Comparison of ENCODE assay signal across 8 cellular contexts in the genomic region with DNA sequence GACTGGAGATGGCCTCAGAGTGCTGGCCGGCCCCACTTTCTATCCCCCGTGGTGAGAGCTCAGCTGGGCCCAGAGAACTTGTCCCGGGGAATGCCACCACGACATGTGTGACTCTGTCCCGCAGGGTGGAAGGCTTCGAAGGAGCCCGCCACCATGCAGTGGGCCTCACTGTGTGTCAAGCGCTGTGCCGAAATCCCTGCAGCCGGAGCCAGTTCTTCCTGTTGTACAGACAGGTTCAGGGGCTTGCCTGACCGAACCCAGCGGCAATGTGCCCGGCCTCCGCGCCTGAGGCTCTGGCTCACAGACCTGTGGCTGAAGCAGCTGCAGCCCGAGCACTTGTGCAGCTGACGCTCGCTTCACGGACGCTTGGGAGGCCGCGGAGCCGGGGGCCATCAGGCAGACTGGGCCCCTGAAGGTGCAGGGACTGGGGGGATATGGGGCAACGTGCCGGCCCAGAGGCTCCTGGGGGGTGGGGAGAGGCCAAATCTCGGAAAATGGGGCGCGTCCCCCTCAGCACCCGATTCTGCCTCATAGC.
DNase-seq lines count a peak whose midpoint lies in the region; TF ChIP-seq lines count a peak whose summit lies in the region.

No MANE protein-coding gene starts in this region.

- H3K27me3 ChIP-seq in NT2/D1 (ENCODE audit: insufficient read depth, insufficient read length) (peaks cover 12% of the 10 kb centered on the region), iPS-20b (ENCODE audit: insufficient read depth, low read length) (peaks cover 19% of the 10 kb centered on the region)

- peak; percentile 20 for DNase-seq in NCI-H1092 treated with DMSO at 0.1 percent for 48 hours (lab: John Stamatoyannopoulos, UW)
- DNase-seq in NCI-H1092 (lab: John Stamatoyannopoulos, UW), result no peak
- no peak for DNase-seq in NT2/D1 (ENCODE audit: low read depth, low spot score)
- DNase-seq in astrocyte of the cerebellum (ENCODE audit: low read depth), result no peak
- DNase-seq in midbrain (lab: John Stamatoyannopoulos, UW), result no peak
- DNase-seq in cortex of kidney (lab: John Stamatoyannopoulos, UW), result no peak

- in situ Hi-C loops in astrocyte of the cerebellum (cut with HindIII; ENCODE audit: low sequenced_read_pairs), result no loop called here

- H3K9ac ChIP-seq in NT2/D1 (ENCODE audit: insufficient read length, low read depth), result peak overlapping the region; percentile 83
- H3K9ac ChIP-seq in iPS-20b (ENCODE audit: low read depth, low read length), result peak overlapping the region; percentile 48; the same call in 1 of the 2 replicates

- H3K4me1 ChIP-seq in NT2/D1 (ENCODE audit: insufficient read depth, insufficient read length) (peaks cover 2% of the 10 kb centered on the region), iPS-20b (ENCODE audit: insufficient read depth, low read length) (peaks cover 6% of the 10 kb centered on the region; the same call in 1 of the 2 replicates)

- H3K9me3 ChIP-seq in NT2/D1 (ENCODE audit: insufficient read depth, low read length), result no peaks in the 10 kb centered on the region; the same call in 1 of the 2 replicates
- H3K9me3 ChIP-seq in iPS-20b (ENCODE audit: insufficient read depth, low read depth, low read length), result no peaks in the 10 kb centered on the region

- peaks cover 2% of the 10 kb centered on the region for H3K36me3 ChIP-seq in NT2/D1 (ENCODE audit: insufficient read depth, insufficient read length, low read length)
- H3K36me3 ChIP-seq in iPS-20b (ENCODE audit: insufficient read depth, low read depth, low read length), result no peaks in the 10 kb centered on the region

- H3K4me3 ChIP-seq in NT2/D1 (ENCODE audit: insufficient read length, low read depth) (peak overlapping the region; percentile 54), astrocyte of the cerebellum (ENCODE audit: low read depth, low read length) (peak overlapping the region; percentile 71), iPS-20b (ENCODE audit: low read length) (peak overlapping the region; percentile 79), skin epidermis (peak overlapping the region; percentile 60 to 79 (median 64))

- TF ChIP-seq CTCF in astrocyte of the cerebellum (IDR thresholded peaks at IDR 0.05; ENCODE audit: low read depth, low read length, missing control alignments), result no peak

- H3K27ac ChIP-seq in iPS-20b (ENCODE audit: low read length) (no peak overlapping the region), skin epidermis (peak overlapping the region; percentile 52 to 98 (median 83))
